In the genomic region with DNA sequence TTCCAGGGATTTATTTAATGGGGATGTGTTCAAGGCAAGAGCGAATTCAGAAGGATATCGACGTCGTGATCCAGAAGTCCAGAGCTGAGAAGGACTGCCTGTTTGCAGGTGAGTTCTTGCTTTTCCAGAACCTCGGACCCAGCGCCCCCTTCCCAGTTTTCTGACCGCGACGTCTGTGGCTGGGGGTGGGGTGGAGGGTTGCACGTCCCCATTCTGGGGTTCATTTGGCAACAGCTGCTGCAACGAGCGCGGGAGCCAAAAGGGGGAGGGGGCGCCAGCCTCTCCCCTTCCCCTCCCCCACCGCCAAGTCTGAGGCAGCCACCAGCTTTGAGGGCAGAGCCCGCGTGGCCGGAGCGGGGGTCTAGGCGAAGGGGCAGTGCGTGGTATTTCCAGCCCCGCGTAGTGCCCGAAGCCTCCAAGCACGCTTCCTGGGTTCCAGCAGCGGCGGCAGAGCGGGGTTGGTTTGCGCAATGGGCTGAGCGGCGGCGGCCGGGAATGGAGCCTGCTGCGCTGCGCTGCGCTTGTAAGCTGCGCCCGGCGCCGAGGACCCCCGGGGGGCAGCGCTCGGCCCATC, we compare ENCODE assay signal across 1 cellular context.
TF ChIP-seq lines count a peak whose summit lies in the region.

No MANE protein-coding gene starts in this region.

TF ChIP-seq in HepG2, 621 proteins besides CTCF, POLR2A, EP300 and RAD21 (continued from another document):
- TF ChIP-seq ESRRA (CRISPR knock-in tag; IDR thresholded peaks at IDR 0.05; ENCODE audit: low read depth), result no peak
- 0 out of 2 replicates have a peak, but pooled peaks have one; percentile 29 for TF ChIP-seq GZF1 (CRISPR knock-in tag; IDR thresholded peaks at IDR 0.05)
- TF ChIP-seq ZNF180 (CRISPR knock-in tag; IDR thresholded peaks at IDR 0.05; ENCODE audit: borderline replicate concordance, low read depth), result no peak
- no peak for TF ChIP-seq ZNF543 (CRISPR knock-in tag; IDR thresholded peaks at IDR 0.05)
- TF ChIP-seq RBAK (CRISPR knock-in tag; IDR thresholded peaks at IDR 0.05), result no peak
- TF ChIP-seq, protein P1, sequence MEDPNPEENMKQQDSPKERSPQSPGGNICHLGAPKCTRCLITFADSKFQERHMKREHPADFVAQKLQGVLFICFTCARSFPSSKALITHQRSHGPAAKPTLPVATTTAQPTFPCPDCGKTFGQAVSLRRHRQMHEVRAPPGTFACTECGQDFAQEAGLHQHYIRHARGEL (CRISPR knock-in tag; IDR thresholded peaks at IDR 0.05), result no peak
- TF ChIP-seq, protein P2, sequence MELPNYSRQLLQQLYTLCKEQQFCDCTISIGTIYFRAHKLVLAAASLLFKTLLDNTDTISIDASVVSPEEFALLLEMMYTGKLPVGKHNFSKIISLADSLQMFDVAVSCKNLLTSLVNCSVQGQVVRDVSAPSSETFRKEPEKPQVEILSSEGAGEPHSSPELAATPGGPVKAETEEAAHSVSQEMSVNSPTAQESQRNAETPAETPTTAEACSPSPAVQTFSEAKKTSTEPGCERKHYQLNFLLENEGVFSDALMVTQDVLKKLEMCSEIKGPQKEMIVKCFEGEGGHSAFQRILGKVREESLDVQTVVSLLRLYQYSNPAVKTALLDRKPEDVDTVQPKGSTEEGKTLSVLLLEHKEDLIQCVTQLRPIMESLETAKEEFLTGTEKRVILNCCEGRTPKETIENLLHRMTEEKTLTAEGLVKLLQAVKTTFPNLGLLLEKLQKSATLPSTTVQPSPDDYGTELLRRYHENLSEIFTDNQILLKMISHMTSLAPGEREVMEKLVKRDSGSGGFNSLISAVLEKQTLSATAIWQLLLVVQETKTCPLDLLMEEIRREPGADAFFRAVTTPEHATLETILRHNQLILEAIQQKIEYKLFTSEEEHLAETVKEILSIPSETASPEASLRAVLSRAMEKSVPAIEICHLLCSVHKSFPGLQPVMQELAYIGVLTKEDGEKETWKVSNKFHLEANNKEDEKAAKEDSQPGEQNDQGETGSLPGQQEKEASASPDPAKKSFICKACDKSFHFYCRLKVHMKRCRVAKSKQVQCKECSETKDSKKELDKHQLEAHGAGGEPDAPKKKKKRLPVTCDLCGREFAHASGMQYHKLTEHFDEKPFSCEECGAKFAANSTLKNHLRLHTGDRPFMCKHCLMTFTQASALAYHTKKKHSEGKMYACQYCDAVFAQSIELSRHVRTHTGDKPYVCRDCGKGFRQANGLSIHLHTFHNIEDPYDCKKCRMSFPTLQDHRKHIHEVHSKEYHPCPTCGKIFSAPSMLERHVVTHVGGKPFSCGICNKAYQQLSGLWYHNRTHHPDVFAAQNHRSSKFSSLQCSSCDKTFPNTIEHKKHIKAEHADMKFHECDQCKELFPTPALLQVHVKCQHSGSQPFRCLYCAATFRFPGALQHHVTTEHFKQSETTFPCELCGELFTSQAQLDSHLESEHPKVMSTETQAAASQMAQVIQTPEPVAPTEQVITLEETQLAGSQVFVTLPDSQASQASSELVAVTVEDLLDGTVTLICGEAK (IDR thresholded peaks at IDR 0.05), result no peak
- TF ChIP-seq, protein P2 (CRISPR knock-in tag; IDR thresholded peaks at IDR 0.05), result no peak
- TF ChIP-seq, protein P3, sequence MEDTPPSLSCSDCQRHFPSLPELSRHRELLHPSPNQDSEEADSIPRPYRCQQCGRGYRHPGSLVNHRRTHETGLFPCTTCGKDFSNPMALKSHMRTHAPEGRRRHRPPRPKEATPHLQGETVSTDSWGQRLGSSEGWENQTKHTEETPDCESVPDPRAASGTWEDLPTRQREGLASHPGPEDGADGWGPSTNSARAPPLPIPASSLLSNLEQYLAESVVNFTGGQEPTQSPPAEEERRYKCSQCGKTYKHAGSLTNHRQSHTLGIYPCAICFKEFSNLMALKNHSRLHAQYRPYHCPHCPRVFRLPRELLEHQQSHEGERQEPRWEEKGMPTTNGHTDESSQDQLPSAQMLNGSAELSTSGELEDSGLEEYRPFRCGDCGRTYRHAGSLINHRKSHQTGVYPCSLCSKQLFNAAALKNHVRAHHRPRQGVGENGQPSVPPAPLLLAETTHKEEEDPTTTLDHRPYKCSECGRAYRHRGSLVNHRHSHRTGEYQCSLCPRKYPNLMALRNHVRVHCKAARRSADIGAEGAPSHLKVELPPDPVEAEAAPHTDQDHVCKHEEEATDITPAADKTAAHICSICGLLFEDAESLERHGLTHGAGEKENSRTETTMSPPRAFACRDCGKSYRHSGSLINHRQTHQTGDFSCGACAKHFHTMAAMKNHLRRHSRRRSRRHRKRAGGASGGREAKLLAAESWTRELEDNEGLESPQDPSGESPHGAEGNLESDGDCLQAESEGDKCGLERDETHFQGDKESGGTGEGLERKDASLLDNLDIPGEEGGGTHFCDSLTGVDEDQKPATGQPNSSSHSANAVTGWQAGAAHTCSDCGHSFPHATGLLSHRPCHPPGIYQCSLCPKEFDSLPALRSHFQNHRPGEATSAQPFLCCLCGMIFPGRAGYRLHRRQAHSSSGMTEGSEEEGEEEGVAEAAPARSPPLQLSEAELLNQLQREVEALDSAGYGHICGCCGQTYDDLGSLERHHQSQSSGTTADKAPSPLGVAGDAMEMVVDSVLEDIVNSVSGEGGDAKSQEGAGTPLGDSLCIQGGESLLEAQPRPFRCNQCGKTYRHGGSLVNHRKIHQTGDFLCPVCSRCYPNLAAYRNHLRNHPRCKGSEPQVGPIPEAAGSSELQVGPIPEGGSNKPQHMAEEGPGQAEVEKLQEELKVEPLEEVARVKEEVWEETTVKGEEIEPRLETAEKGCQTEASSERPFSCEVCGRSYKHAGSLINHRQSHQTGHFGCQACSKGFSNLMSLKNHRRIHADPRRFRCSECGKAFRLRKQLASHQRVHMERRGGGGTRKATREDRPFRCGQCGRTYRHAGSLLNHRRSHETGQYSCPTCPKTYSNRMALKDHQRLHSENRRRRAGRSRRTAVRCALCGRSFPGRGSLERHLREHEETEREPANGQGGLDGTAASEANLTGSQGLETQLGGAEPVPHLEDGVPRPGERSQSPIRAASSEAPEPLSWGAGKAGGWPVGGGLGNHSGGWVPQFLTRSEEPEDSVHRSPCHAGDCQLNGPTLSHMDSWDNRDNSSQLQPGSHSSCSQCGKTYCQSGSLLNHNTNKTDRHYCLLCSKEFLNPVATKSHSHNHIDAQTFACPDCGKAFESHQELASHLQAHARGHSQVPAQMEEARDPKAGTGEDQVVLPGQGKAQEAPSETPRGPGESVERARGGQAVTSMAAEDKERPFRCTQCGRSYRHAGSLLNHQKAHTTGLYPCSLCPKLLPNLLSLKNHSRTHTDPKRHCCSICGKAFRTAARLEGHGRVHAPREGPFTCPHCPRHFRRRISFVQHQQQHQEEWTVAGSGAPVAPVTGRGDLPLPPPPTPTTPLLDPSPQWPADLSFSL (CRISPR knock-in tag; IDR thresholded peaks at IDR 0.05), result no peak
- no peak for TF ChIP-seq ZNF33B (CRISPR knock-in tag; IDR thresholded peaks at IDR 0.05)
- TF ChIP-seq, protein P4, sequence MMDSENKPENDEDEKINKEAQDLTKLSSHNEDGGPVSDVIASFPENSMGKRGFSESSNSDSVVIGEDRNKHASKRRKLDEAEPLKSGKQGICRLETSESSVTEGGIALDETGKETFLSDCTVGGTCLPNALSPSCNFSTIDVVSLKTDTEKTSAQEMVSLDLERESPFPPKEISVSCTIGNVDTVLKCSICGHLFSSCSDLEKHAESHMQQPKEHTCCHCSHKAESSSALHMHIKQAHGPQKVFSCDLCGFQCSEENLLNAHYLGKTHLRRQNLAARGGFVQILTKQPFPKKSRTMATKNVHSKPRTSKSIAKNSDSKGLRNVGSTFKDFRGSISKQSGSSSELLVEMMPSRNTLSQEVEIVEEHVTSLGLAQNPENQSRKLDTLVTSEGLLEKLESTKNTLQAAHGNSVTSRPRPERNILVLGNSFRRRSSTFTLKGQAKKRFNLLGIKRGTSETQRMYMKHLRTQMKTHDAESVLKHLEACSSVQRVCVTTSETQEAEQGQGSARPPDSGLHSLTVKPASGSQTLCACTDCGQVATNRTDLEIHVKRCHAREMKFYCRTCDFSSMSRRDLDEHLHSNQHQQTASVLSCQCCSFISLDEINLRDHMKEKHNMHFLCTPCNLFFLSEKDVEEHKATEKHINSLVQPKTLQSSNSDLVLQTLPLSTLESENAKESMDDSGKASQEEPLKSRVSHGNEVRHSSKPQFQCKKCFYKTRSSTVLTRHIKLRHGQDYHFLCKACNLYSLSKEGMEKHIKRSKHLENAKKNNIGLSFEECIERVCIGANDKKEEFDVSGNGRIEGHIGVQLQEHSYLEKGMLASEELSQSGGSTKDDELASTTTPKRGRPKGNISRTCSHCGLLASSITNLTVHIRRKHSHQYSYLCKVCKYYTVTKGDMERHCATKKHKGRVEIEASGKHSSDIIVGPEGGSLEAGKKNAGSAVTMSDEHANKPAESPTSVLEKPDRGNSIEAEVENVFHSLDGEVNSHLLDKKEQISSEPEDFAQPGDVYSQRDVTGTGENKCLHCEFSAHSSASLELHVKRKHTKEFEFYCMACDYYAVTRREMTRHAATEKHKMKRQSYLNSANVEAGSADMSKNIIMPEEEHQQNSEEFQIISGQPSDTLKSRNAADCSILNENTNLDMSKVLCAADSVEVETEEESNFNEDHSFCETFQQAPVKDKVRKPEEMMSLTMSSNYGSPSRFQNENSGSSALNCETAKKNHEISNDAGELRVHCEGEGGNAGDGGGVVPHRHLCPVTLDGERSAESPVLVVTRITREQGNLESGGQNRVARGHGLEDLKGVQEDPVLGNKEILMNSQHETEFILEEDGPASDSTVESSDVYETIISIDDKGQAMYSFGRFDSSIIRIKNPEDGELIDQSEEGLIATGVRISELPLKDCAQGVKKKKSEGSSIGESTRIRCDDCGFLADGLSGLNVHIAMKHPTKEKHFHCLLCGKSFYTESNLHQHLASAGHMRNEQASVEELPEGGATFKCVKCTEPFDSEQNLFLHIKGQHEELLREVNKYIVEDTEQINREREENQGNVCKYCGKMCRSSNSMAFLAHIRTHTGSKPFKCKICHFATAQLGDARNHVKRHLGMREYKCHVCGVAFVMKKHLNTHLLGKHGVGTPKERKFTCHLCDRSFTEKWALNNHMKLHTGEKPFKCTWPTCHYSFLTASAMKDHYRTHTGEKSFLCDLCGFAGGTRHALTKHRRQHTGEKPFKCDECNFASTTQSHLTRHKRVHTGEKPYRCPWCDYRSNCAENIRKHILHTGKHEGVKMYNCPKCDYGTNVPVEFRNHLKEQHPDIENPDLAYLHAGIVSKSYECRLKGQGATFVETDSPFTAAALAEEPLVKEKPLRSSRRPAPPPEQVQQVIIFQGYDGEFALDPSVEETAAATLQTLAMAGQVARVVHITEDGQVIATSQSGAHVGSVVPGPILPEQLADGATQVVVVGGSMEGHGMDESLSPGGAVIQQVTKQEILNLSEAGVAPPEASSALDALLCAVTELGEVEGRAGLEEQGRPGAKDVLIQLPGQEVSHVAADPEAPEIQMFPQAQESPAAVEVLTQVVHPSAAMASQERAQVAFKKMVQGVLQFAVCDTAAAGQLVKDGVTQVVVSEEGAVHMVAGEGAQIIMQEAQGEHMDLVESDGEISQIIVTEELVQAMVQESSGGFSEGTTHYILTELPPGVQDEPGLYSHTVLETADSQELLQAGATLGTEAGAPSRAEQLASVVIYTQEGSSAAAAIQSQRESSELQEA (CRISPR knock-in tag; IDR thresholded peaks at IDR 0.05; ENCODE audit: not compliant biosample characterization), result no peak
TF ChIP-seq in HepG2: peak in this region for 29.
